Comparison of ENCODE assay signal across 8 cellular contexts in genomic region chr13:72565893-72566292, GRCh38.
DNase-seq lines count a peak whose midpoint lies in the region; ATAC-seq and TF ChIP-seq lines count a peak whose summit lies in the region.

No MANE protein-coding gene starts in this region.

- H3K4me2 ChIP-seq in Karpas-422 (ENCODE audit: low read depth, low read length, poor library complexity, severe bottlenecking) (no peak overlapping the region), SU-DHL-6 (ENCODE audit: low read depth, low read length, poor library complexity, severe bottlenecking) (no peak overlapping the region)

- H3F3A ChIP-seq in SU-DHL-6 (ENCODE audit: insufficient read depth) = no peaks in the 10 kb centered on the region

- ATAC-seq in HG03135 (IDR thresholded peaks at IDR 0.05; ENCODE audit: unreplicated experiment) (no peak), GM19328 (IDR thresholded peaks at IDR 0.05; ENCODE audit: unreplicated experiment) (no peak)

- no peaks in the 10 kb centered on the region for H3K79me2 ChIP-seq in Karpas-422 (ENCODE audit: low read length)
- H3K79me2 ChIP-seq in SU-DHL-6 (ENCODE audit: insufficient read depth, low read length) = no peaks in the 10 kb centered on the region

- H3K36me3 ChIP-seq in Karpas-422 (ENCODE audit: insufficient read depth, low read length) (no peaks in the 10 kb centered on the region), SU-DHL-6 (ENCODE audit: low read length) (no peaks in the 10 kb centered on the region), tibial artery (no peaks in the 10 kb centered on the region)

- H3K27ac ChIP-seq in Karpas-422 (ENCODE audit: low read length) (no peak overlapping the region), SU-DHL-6 (ENCODE audit: low read depth, low read length) (no peak overlapping the region), tibial artery (no peak overlapping the region)

- TF ChIP-seq CTCF in GM12874 (IDR thresholded peaks at IDR 0.05; ENCODE audit: insufficient read depth, low read depth, low read length) (peak; percentile 36; the same call in 1 of the 2 replicates), SU-DHL-6 (IDR thresholded peaks at IDR 0.05; ENCODE audit: insufficient read depth, low read length, poor library complexity, severe bottlenecking) (peak; percentile 72), tibial artery (IDR thresholded peaks at IDR 0.05) (peak in 1 of 2 experiments; percentile 16)

- DNase-seq in Karpas-422 (peak; percentile 79), iPS-NIHi7 (ENCODE audit: extremely low spot score) (peak; percentile 28), tibial artery (no peak), cortex of kidney (lab: John Stamatoyannopoulos, UW) (no peak)

- H3K9me2 ChIP-seq in Karpas-422 (replicated peaks; ENCODE audit: insufficient read depth, low read length) (no peaks in the 10 kb centered on the region), SU-DHL-6 (replicated peaks; ENCODE audit: insufficient read depth, low read length) (no peaks in the 10 kb centered on the region)

- H3K4me3 ChIP-seq in Karpas-422 (ENCODE audit: low read length) (no peak overlapping the region), SU-DHL-6 (ENCODE audit: insufficient read depth, low read length, poor library complexity, severe bottlenecking) (no peak overlapping the region), tibial artery (no peak overlapping the region)

- no peaks in the 10 kb centered on the region for H3K27me3 ChIP-seq in Karpas-422 (ENCODE audit: low read length)
- no peaks in the 10 kb centered on the region for H3K27me3 ChIP-seq in SU-DHL-6 (ENCODE audit: low read length)
- H3K27me3 ChIP-seq in tibial artery = no peaks in the 10 kb centered on the region

- no peak overlapping the region for H3K9ac ChIP-seq in Karpas-422 (ENCODE audit: low read length)
- H3K9ac ChIP-seq in SU-DHL-6 (ENCODE audit: low read length) = no peak overlapping the region

- no peaks in the 10 kb centered on the region for H3K4me1 ChIP-seq in Karpas-422 (ENCODE audit: low read length)
- H3K4me1 ChIP-seq in tibial artery = no peaks in the 10 kb centered on the region

- H2AFZ ChIP-seq in Karpas-422 (ENCODE audit: low read length) (no peak overlapping the region), SU-DHL-6 (ENCODE audit: low read depth, low read length, severe bottlenecking) (no peak overlapping the region)

- intact Hi-C loops in tibial artery (cut with DNase I; ENCODE audit: low total_unique reads) = no loop called here

- H3K9me3 ChIP-seq in Karpas-422 (ENCODE audit: low read length) (no peaks in the 10 kb centered on the region), SU-DHL-6 (ENCODE audit: insufficient read depth, low read length) (no peaks in the 10 kb centered on the region), tibial artery (no peaks in the 10 kb centered on the region)

- no peaks in the 10 kb centered on the region for H4K20me1 ChIP-seq in Karpas-422 (ENCODE audit: insufficient read depth, low read depth, low read length)
- no peaks in the 10 kb centered on the region for H4K20me1 ChIP-seq in SU-DHL-6 (ENCODE audit: low read depth, low read length)

Comparison
In these comparisons a context has a peak if more than half of its experiments do, and no peak if none do; other contexts are left out.
1. DNase-seq: peak in Karpas-422 (single experiment) and iPS-NIHi7 (single experiment); none in tibial artery (0 of 2) and cortex of kidney (single experiment).